Comparison of ENCODE assay signal across 8 cellular contexts in genomic region chr11:65181569-65182257, GRCh38. TPM values are rescaled to one million over a fixed set of nuclear protein-coding genes. Genes with fewer than 3 reads are reported as not detected.
DNase-seq lines count a peak whose midpoint lies in the region; ATAC-seq and TF ChIP-seq lines count a peak whose summit lies in the region.

Gene CAPN1 (plus strand): TSS chr11:65181928. CDS start chr11:65182702, 774 bp downstream.

- H3K27me3 ChIP-seq in osteoblast (ENCODE audit: insufficient read depth, low read length) (no peaks in the 10 kb centered on the region), thoracic aorta (replicated peaks; ENCODE audit: insufficient read depth) (no peaks in the 10 kb centered on the region)

- H3K36me3 ChIP-seq in osteoblast (ENCODE audit: insufficient read depth, low read length), result peaks cover 18% of the 10 kb centered on the region
- H3K36me3 ChIP-seq in thoracic aorta, result peaks cover 17% of the 10 kb centered on the region

- ATAC-seq in GM21447 (IDR thresholded peaks at IDR 0.05; ENCODE audit: unreplicated experiment), result peak; percentile 40
- ATAC-seq in thoracic aorta (ENCODE audit: insufficient number of reproducible peaks, low FRiP score, low read depth), result peak; percentile 43

- H3K4me3 ChIP-seq in LNCaP clone FGC (ENCODE audit: low read depth, low read length), result peak within 1 kb of the TSS; percentile 85
- peak within 1 kb of the TSS; percentile 93 for H3K4me3 ChIP-seq in osteoblast (ENCODE audit: insufficient read depth, low read length)
- H3K4me3 ChIP-seq in thoracic aorta, result peak within 1 kb of the TSS; percentile 96

- TF ChIP-seq CTCF in LNCaP clone FGC (IDR thresholded peaks at IDR 0.05; ENCODE audit: control insufficient read depth, extremely low read depth, insufficient read depth), result no peak
- no peak for TF ChIP-seq CTCF in osteoblast (IDR thresholded peaks at IDR 0.05; ENCODE audit: extremely low read depth, low read depth, low read length)
- TF ChIP-seq CTCF in thoracic aorta (IDR thresholded peaks at IDR 0.05), result no peak

- peak within 1 kb of the TSS; percentile 89 for H3K4me2 ChIP-seq in osteoblast (ENCODE audit: insufficient read depth, low read length)

- no peaks in the 10 kb centered on the region for H3K9me3 ChIP-seq in osteoblast (ENCODE audit: low read depth, low read length)
- H3K9me3 ChIP-seq in thoracic aorta, result no peaks in the 10 kb centered on the region

- peak; percentile 60 for DNase-seq in COLO668 (lab: John Stamatoyannopoulos, UW; ENCODE audit: unreplicated experiment)
- DNase-seq in LNCaP clone FGC (ENCODE audit: low read depth), result no peak
- DNase-seq in SKM-1 (lab: John Stamatoyannopoulos, UW; ENCODE audit: unreplicated experiment), result peak; percentile 78
- DNase-seq in activated naive CD4-positive, alpha-beta T cell treated with anti-CD3 and anti-CD28 coated beads, Interleukin-2, amount 50 U/mL, for 16 hours, result peak; percentile 75
- DNase-seq in glomerular endothelial cell (ENCODE audit: extremely low read depth, low read depth, low spot score), result no peak
- peak; percentile 98 for DNase-seq in osteoblast (ENCODE audit: insufficient read length, low spot score, missing footprints)
- peak; percentile 82 for DNase-seq in thoracic aorta (ENCODE audit: low spot score)

- H3K4me1 ChIP-seq in osteoblast (ENCODE audit: insufficient read depth, low read length) (peaks cover 10% of the 10 kb centered on the region), thoracic aorta (ENCODE audit: control insufficient read depth in 1 of 2, low read depth in 2 of 2) (peaks cover 15 to 26% of the 10 kb centered on the region in 2 donors)

- peaks cover 44% of the 10 kb centered on the region for H3K79me2 ChIP-seq in osteoblast (ENCODE audit: insufficient read depth, low read length)

- H4K20me1 ChIP-seq in osteoblast (ENCODE audit: insufficient read depth, low read length), result peaks cover 7% of the 10 kb centered on the region

- H3K27ac ChIP-seq in osteoblast (ENCODE audit: low read depth, low read length), result peak within 1 kb of the TSS; percentile 53
- peak within 1 kb of the TSS; percentile 89 for H3K27ac ChIP-seq in thoracic aorta

- H2AFZ ChIP-seq in osteoblast (ENCODE audit: low read length), result peak within 1 kb of the TSS; percentile 91

RNA-seq across cellular contexts. Expression of gene CAPN1, which starts in this region (rescaled TPM):
- total RNA-seq in glomerular endothelial cell (235 and 239 TPM in 2 replicates), osteoblast (102 and 116 TPM in 2 replicates), thoracic aorta (100 to 1,000 TPM; 168 to 203 TPM)

Comparison
In these comparisons a context has a peak if more than half of its experiments do, and no peak if none do; other contexts are left out.
1. DNase-seq: peak in COLO668 (single experiment), SKM-1 (single experiment), activated naive CD4-positive, alpha-beta T cell treated with anti-CD3 and anti-CD28 coated beads, Interleukin-2, amount 50 U/mL, for 16 hours (single experiment), osteoblast (single experiment) and thoracic aorta (single experiment); none in LNCaP clone FGC (single experiment) and glomerular endothelial cell (single experiment).
2. Peak in every context shown above with its lines, with median percentiles within 50 percentile points of each other: H3K4me3 ChIP-seq.